In the genomic region with DNA sequence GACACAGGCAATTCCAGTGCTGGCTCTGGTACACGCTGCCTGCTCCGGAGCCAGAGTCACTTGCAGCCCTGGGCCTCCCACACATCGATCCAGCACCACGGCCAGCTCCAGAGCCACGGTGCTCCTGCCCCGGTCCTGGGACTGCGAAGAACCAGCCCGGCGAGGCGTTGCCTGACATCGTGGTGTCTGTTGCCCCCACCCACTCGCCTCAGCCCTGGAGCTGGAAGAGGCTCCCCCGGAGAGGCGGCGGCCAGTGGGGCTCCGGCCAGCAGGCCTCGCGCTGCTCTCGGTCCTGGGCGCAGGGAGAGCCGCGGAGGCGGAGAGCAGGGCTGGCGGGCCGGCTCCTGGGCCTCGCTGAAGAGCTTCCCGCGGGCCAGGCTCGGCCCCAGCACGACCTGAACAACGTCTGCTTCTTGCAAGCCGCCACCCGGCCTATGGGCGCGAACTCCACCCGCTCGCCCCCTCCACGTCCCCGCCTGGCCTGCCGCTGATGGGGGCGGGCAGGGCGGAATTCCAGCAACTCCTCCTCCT, we compare ENCODE assay signal across 12 cellular contexts.
DNase-seq lines count a peak whose midpoint lies in the region; ATAC-seq and TF ChIP-seq lines count a peak whose summit lies in the region.
"Had no signal": no experiment of that assay in that cellular context is flagged by ENCODE, and none has a peak within 500 bp of the region (broad histone marks: within the 10 kb centered on the region; RNA-seq: fewer than 3 reads in every experiment).

No MANE protein-coding gene starts in this region.

- H2BK15ac ChIP-seq in mesenchymal stem cell (ENCODE audit: low read depth, poor library complexity, severe bottlenecking), result no peak overlapping the region

- intact Hi-C loops in CD14-positive monocyte (cut with micrococcal nuclease), result no loop called here

- H2AK5ac ChIP-seq in mesenchymal stem cell (ENCODE audit: low read length, severe bottlenecking), result no peak overlapping the region

- no peak for ATAC-seq in GM18498 (IDR thresholded peaks at IDR 0.05; ENCODE audit: unreplicated experiment)

- peaks cover 4 to 10% (median 7%) of the 10 kb centered on the region in 3 donors for H3K27me3 Mint-ChIP-seq in CD14-positive monocyte (ENCODE audit: low read depth in 3 of 3)

- H4K91ac ChIP-seq in mesenchymal stem cell (ENCODE audit: low read length), result no peak overlapping the region

- H3K27ac ChIP-seq in ectodermal cell (ENCODE audit: insufficient read depth, low read depth, low read length, poor library complexity, severe bottlenecking) (no peak overlapping the region), mesenchymal stem cell (ENCODE audit: low read length, poor library complexity, severe bottlenecking) (no peak overlapping the region)
- H3K27ac ChIP-seq: tibial nerve had no signal

- no peak for TF ChIP-seq CTCF in CD14-positive monocyte (IDR thresholded peaks at IDR 0.05)

- no peak overlapping the region for H2BK5ac ChIP-seq in mesenchymal stem cell (ENCODE audit: low read depth, low read length, poor library complexity, severe bottlenecking)

- no peak overlapping the region for H4K8ac ChIP-seq in mesenchymal stem cell (ENCODE audit: low read length)

- no peak overlapping the region for H3K23ac ChIP-seq in mesenchymal stem cell (ENCODE audit: low read length in 2 of 2)

- no peak overlapping the region for H3K4me3 Mint-ChIP-seq in CD14-positive monocyte
- H3K4me3 Mint-ChIP-seq: activated T-helper 1 cell treated with anti-CD3 and anti-CD28 coated beads, Interleukin-12 subunit alpha, Interleukin-12 subunit beta, Interleukin-2, Interleukin-4 antibody, amounts not matched to agents 30 ng/mL and 10 ng/mL and 1 ng/mL, durations not matched to agents 14 hours and 24 hours and 36 hours had no signal

- H3K4me3 ChIP-seq in ectodermal cell (ENCODE audit: insufficient read depth, low read depth, low read length) (peak overlapping the region; percentile 6), mesenchymal stem cell (ENCODE audit: insufficient read depth in 1 of 2, low read depth in 1 of 2, low read length in 2 of 2) (no peak overlapping the region)
- H3K4me3 ChIP-seq: tibial nerve had no signal

- H3K9ac ChIP-seq in mesenchymal stem cell (ENCODE audit: low read length), result no peak overlapping the region

- DNase-seq in ELF-1 (ENCODE audit: low read depth, low spot score) (peak; percentile 89), mesenchymal stem cell (no peak), CD14-positive monocyte (ENCODE audit: low spot score) (no peak), AG20443 (ENCODE audit: low spot score) (no peak)
- DNase-seq in activated CD4-positive, alpha-beta T cell treated with anti-CD3 and anti-CD28 coated beads, Interleukin-2, amount 50 U/mL, for 4 hours, result no peak
- DNase-seq: occipital lobe, T-helper 9 cell had no signal

- WGBS in ectodermal cell, 2 experiments, result 3 to 4% methylated on average over 42 of the region's 42 CpGs
- 3% methylated on average over 39 of the region's 42 CpGs for WGBS in mesenchymal stem cell

- H3K9me3 ChIP-seq in ectodermal cell (ENCODE audit: control insufficient read depth, low read length) (no peaks in the 10 kb centered on the region), mesenchymal stem cell (ENCODE audit: control insufficient read depth, low read length) (no peaks in the 10 kb centered on the region)

- H3K27me3 ChIP-seq in ectodermal cell (ENCODE audit: control insufficient read depth, insufficient read depth, low read length, poor library complexity, severe bottlenecking) (no peaks in the 10 kb centered on the region), mesenchymal stem cell (ENCODE audit: control insufficient read depth in 1 of 2, insufficient read depth in 1 of 2, low read length in 2 of 2) (no peaks in the 10 kb centered on the region)

- H3K4me1 ChIP-seq in ectodermal cell (ENCODE audit: control insufficient read depth, insufficient read depth, low read length), result no peaks in the 10 kb centered on the region
- peaks cover 7% of the 10 kb centered on the region for H3K4me1 ChIP-seq in mesenchymal stem cell (ENCODE audit: control insufficient read depth, insufficient read depth, low read depth, low read length)
- H3K4me1 ChIP-seq: tibial nerve had no signal

- no peak overlapping the region for H3K27ac Mint-ChIP-seq in CD14-positive monocyte
- H3K27ac Mint-ChIP-seq: activated T-helper 1 cell treated with anti-CD3 and anti-CD28 coated beads, Interleukin-12 subunit alpha, Interleukin-12 subunit beta, Interleukin-2, Interleukin-4 antibody, amounts not matched to agents 30 ng/mL and 10 ng/mL and 1 ng/mL, durations not matched to agents 14 hours and 24 hours and 36 hours had no signal

- H3K36me3 ChIP-seq in ectodermal cell (ENCODE audit: control insufficient read depth, insufficient read depth, low read length) (no peaks in the 10 kb centered on the region), mesenchymal stem cell (ENCODE audit: control insufficient read depth in 1 of 2, insufficient read depth in 2 of 2, low read depth in 1 of 2, low read length in 2 of 2) (no peaks in the 10 kb centered on the region)
- H3K36me3 ChIP-seq: tibial nerve had no signal

- peak overlapping the region; percentile 27 for H2AFZ ChIP-seq in mesenchymal stem cell (ENCODE audit: low read depth, low read length)

- no peak for TF ChIP-seq EP300 in Ishikawa (IDR thresholded peaks at IDR 0.05; ENCODE audit: borderline replicate concordance)

- peaks cover 0 to 20% (median 14%) of the 10 kb centered on the region in 7 donors for H3K9me3 Mint-ChIP-seq in CD14-positive monocyte

- no peaks in the 10 kb centered on the region for H3K36me3 Mint-ChIP-seq in CD14-positive monocyte

- no peaks in the 10 kb centered on the region for H3K79me1 ChIP-seq in mesenchymal stem cell (replicated peaks; ENCODE audit: low read length, poor library complexity, severe bottlenecking)

- H3K4me2 ChIP-seq in mesenchymal stem cell (ENCODE audit: low read length, poor library complexity, severe bottlenecking), result no peak overlapping the region

- no peak overlapping the region for H3K18ac ChIP-seq in mesenchymal stem cell (ENCODE audit: low read depth in 1 of 2, low read length in 2 of 2)

- H2BK12ac ChIP-seq in mesenchymal stem cell (ENCODE audit: low read length in 2 of 2), result no peak overlapping the region

- H3K4me1 Mint-ChIP-seq in CD14-positive monocyte, result no peaks in the 10 kb centered on the region

- H3K4ac ChIP-seq in mesenchymal stem cell (ENCODE audit: low read depth in 1 of 2, low read length in 2 of 2), result no peak overlapping the region

- H3K14ac ChIP-seq in mesenchymal stem cell (ENCODE audit: low read length in 2 of 2), result no peak overlapping the region

- no peak overlapping the region for H2BK120ac ChIP-seq in mesenchymal stem cell (ENCODE audit: low read depth, low read length)

- TF ChIP-seq RAD21 in Ishikawa (IDR thresholded peaks at IDR 0.05; ENCODE audit: low read depth), result no peak

TF ChIP-seq in Ishikawa, 13 proteins besides CTCF, POLR2A, EP300 and RAD21:
- TF ChIP-seq REST (IDR thresholded peaks at IDR 0.05; ENCODE audit: low read depth) (peak; percentile 79), USF1 (IDR thresholded peaks at IDR 0.05) (no peak)
